ENCODE assay signal across 8 cellular contexts in genomic region chr12:50505945-50506344, GRCh38. TPM values are rescaled to one million over a fixed set of nuclear protein-coding genes. Genes with fewer than 3 reads are reported as not detected.
DNase-seq lines count a peak whose midpoint lies in the region; TF ChIP-seq lines count a peak whose summit lies in the region.

No MANE protein-coding gene starts in this region.

- H3K27me3 Mint-ChIP-seq in CD8-positive, alpha-beta memory T cell, result peaks cover 0 to 1% of the 10 kb centered on the region in 2 donors
- peaks cover 0 to 2% (median under 1%) of the 10 kb centered on the region in 3 donors for H3K27me3 Mint-ChIP-seq in immature natural killer cell (ENCODE audit: low read depth in 3 of 3)

- peak overlapping the region; percentile 74 for H3K27ac ChIP-seq in CD8-positive, alpha-beta memory T cell (ENCODE audit: low read depth, low read length)
- H3K27ac ChIP-seq in skin epidermis, result peak overlapping the region in 20 of 21 experiments; percentile 91 to 99 (median 96)

- DNase-seq in CD8-positive, alpha-beta memory T cell, result no peak
- DNase-seq in LNCaP clone FGC (ENCODE audit: low read depth) (no peak), astrocyte of the spinal cord (ENCODE audit: low read depth, low spot score) (peak; percentile 14), immature natural killer cell (no peak), NCI-H1930 (lab: John Stamatoyannopoulos, UW) (no peak), COR-L47 (lab: John Stamatoyannopoulos, UW) (no peak), NCI-H2081 treated with DMSO at 0.1 percent for 48 hours (lab: John Stamatoyannopoulos, UW) (no peak)

- peak overlapping the region; percentile 91 to 95 (median 93) for H3K4me3 Mint-ChIP-seq in CD8-positive, alpha-beta memory T cell
- H3K4me3 Mint-ChIP-seq in immature natural killer cell, result peak overlapping the region; percentile 91 to 96 (median 94)

- H3K9me3 Mint-ChIP-seq in CD8-positive, alpha-beta memory T cell, result peaks cover 0 to under 1% (median 0%) of the 10 kb centered on the region in 5 donors
- no peaks in the 10 kb centered on the region for H3K9me3 Mint-ChIP-seq in immature natural killer cell

- H3K4me1 Mint-ChIP-seq in CD8-positive, alpha-beta memory T cell, result peaks cover 45 to 56% (median 52%) of the 10 kb centered on the region in 3 donors
- H3K4me1 Mint-ChIP-seq in immature natural killer cell, result peaks cover 44 to 52% of the 10 kb centered on the region in 2 donors

- H3K27ac Mint-ChIP-seq in CD8-positive, alpha-beta memory T cell, result peak overlapping the region in 7 of 8 donors; percentile 81 to 94 (median 90)
- peak overlapping the region; percentile 80 to 94 (median 92) for H3K27ac Mint-ChIP-seq in immature natural killer cell

- TF ChIP-seq CTCF in LNCaP clone FGC (IDR thresholded peaks at IDR 0.05; ENCODE audit: control insufficient read depth, extremely low read depth, insufficient read depth) (no peak), astrocyte of the spinal cord (IDR thresholded peaks at IDR 0.05; ENCODE audit: low read depth, low read length) (no peak)

- POLR2A ChIA-PET in CD8-positive, alpha-beta memory T cell (lab: Charles Lee), result interaction anchor here (1.6 to 2.2 kb wide), 2 partner anchors 133 to 258 kb away, joined by 9 read pairs; partner anchors contain the start of gene ATF1

- no peaks in the 10 kb centered on the region for H3K27me3 ChIP-seq in CD8-positive, alpha-beta memory T cell (ENCODE audit: insufficient read depth, low read length, poor library complexity, severe bottlenecking)

- peaks cover 55% of the 10 kb centered on the region for H3K4me1 ChIP-seq in CD8-positive, alpha-beta memory T cell (ENCODE audit: insufficient read depth, low read length)

- in situ Hi-C loops in astrocyte of the spinal cord (cut with HindIII; ENCODE audit: low sequenced_read_pairs), result no loop called here

- H3K36me3 ChIP-seq in CD8-positive, alpha-beta memory T cell (ENCODE audit: insufficient read depth, low read length), result no peaks in the 10 kb centered on the region

- CTCF ChIA-PET in CD8-positive, alpha-beta memory T cell (lab: Charles Lee), result interaction anchor here (1.0 to 3.7 kb wide), 11 partner anchors 9 to 149 kb away, joined by 3 to 32 read pairs (median 6); no protein-coding TSS in a partner anchor

- no peaks in the 10 kb centered on the region for H3K9me3 ChIP-seq in CD8-positive, alpha-beta memory T cell (ENCODE audit: low read length)

- H3K36me3 Mint-ChIP-seq in CD8-positive, alpha-beta memory T cell, result peaks cover 0 to 5% (median 5%) of the 10 kb centered on the region in 3 donors
- no peaks in the 10 kb centered on the region for H3K36me3 Mint-ChIP-seq in immature natural killer cell

- peak overlapping the region; percentile 90 for H3K4me3 ChIP-seq in CD8-positive, alpha-beta memory T cell (ENCODE audit: low read length)
- H3K4me3 ChIP-seq in LNCaP clone FGC (ENCODE audit: low read depth, low read length) (peak overlapping the region; percentile 78), astrocyte of the spinal cord (ENCODE audit: low read depth, low read length) (peak overlapping the region; percentile 92), skin epidermis (peak overlapping the region; percentile 69 to 94 (median 84))

RNA-seq across cellular contexts. Expression of gene DIP2B, which starts 1.2 kb away (rescaled TPM):
- 10 to 100 TPM; 20.4 to 21.0 TPM for total RNA-seq in CD8-positive, alpha-beta memory T cell
- 7.9 TPM for polyA plus RNA-seq in CD8-positive, alpha-beta memory T cell
- 1 to 10 TPM; 2.0 to 7.2 (median 3.4) TPM for polyA plus RNA-seq in immature natural killer cell
